ENCODE assay signal across 8 cellular contexts in the genomic region with DNA sequence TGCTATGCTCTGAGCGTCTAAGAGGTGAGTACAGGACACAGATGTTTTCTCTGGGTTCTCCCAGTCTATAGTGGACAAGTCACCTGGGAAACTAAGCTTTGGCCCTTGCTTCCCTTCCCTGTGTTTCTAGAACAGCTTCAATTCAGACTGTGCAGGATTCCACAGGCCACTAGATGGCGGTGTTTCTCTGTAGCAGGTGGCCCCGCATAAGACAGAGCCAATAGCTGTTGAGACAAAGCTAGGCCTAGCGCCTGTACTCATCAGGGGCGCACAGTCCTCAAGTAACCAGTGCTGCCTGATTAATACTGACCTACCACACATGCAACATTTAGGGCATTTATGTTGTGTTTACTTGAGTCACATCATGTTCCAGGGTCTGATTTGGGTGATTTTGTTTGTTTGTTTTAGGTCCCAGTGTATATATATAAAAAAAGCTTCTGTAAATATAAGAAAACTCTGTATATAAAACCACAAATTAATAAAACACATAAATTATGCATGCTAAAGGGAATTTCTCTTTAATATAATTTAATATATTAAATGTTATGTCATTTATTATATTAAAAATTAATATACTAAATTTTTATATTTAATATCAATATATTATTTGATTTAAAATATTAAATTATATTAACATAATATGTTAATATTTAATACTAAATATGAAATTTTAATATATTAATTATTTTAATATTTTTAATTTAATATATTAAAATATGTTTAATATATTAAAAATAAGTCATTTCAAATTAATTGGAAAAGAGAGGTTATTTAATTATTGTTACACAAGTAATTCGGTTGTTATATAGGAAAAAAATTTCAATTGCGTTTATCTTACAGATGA.
A peak's percentile ranks its signal among the peaks of the same experiment; 100 is the strongest.
DNase-seq lines count a peak whose midpoint lies in the region; ATAC-seq and TF ChIP-seq lines count a peak whose summit lies in the region.

No MANE protein-coding gene starts in this region.

- no peak overlapping the region for H3K4me3 ChIP-seq in GM12875 (ENCODE audit: low read depth, low read length)

- peak; percentile 100 for ATAC-seq in HG02678 (IDR thresholded peaks at IDR 0.05; ENCODE audit: unreplicated experiment)

- TF ChIP-seq CTCF in GM12875 (IDR thresholded peaks at IDR 0.05; ENCODE audit: borderline replicate concordance, insufficient read depth, low read depth, low read length) = peak; percentile 86

- DNase-seq in NCI-H1105 (lab: John Stamatoyannopoulos, UW) = peak; percentile 95
- peak; percentile 94 for DNase-seq in SK-N-DZ (ENCODE audit: low spot score)
- peak; percentile 78 for DNase-seq in activated naive CD4-positive, alpha-beta T cell treated with Interleukin-2 at 50 U/mL for 16 hours
- DNase-seq in glomerular visceral epithelial cell (ENCODE audit: extremely low spot score) = peak; percentile 92
- peak; percentile 95 for DNase-seq in pons (ENCODE audit: low spot score)
- DNase-seq in ureter (ENCODE audit: low spot score) = peak; percentile 91
